9 cellular contexts compared by ENCODE assay signal in the genomic region with DNA sequence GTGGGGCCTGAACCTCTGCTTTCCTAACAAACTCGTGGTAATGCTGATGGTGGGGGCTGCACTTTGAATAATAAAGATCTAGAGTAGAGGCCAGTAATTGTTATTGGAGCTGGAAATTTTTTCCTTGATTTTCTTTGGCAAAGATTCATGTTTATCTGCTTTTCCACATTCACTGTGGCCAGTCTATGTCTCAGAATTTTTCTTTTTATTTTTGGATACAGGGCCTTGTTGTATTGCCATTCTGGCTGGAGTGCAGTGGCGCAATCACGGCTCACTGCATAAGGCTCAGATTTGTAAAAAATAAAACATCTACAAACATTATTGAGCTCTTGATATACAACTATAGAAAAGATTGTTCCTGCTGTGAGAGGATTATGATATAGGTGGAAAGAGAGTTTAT. TPM values are rescaled to one million over a fixed set of nuclear protein-coding genes. Genes with fewer than 3 reads are reported as not detected.
A peak's percentile ranks its signal among the peaks of the same experiment; 100 is the strongest.
DNase-seq lines count a peak whose midpoint lies in the region; ATAC-seq and TF ChIP-seq lines count a peak whose summit lies in the region.
"Had no signal": no experiment of that assay in that cellular context is flagged by ENCODE, and none has a peak within 500 bp of the region (broad histone marks: within the 10 kb centered on the region; RNA-seq: fewer than 3 reads in every experiment).

No MANE protein-coding gene starts in this region.

- TF ChIP-seq CTCF in GM12865 (IDR thresholded peaks at IDR 0.05; ENCODE audit: insufficient read depth, low read depth, low read length, missing control alignments) (no peak), fibroblast of mammary gland (conservative IDR thresholded peaks at IDR 0.05; ENCODE audit: control insufficient read depth, insufficient read depth, low read depth, low read length) (no peak)

- no peaks in the 10 kb centered on the region for H3K27me3 Mint-ChIP-seq in T-cell

- H3K27ac Mint-ChIP-seq in T-cell: no peak overlapping the region
- H3K27ac Mint-ChIP-seq: dendritic cell treated with granulocyte-macrophage colony-stimulating factor and Interleukin-4, amounts not matched to agents 40 ng/mL and 50 ng/mL, for 4 days had no signal

- no peak for DNase-seq in GM12865 (ENCODE audit: low read depth)
- no peak for DNase-seq in T-cell
- no peak for DNase-seq in fibroblast of mammary gland (ENCODE audit: low read depth)
- DNase-seq in sciatic nerve (ENCODE audit: low spot score): no peak
- no peak for DNase-seq in SKM-1 treated with dmso at 0.1 percent for 144 hours (lab: John Stamatoyannopoulos, UW; ENCODE audit: unreplicated experiment)
- DNase-seq: NCI-H1417 treated with DMSO at 0.1 percent for 48 hours had no signal

- peak overlapping the region; percentile 96 to 97 (median 96) for H3K4me3 Mint-ChIP-seq in T-cell

- peaks cover 56 to 60% (median 58%) of the 10 kb centered on the region in 3 donors for H3K4me1 Mint-ChIP-seq in T-cell

- H3K9me3 Mint-ChIP-seq in T-cell: no peaks in the 10 kb centered on the region
- H3K9me3 Mint-ChIP-seq: dendritic cell treated with granulocyte-macrophage colony-stimulating factor and Interleukin-4, amounts not matched to agents 40 ng/mL and 50 ng/mL, for 4 days had no signal

- POLR2A ChIA-PET in T-cell (lab: Charles Lee): no interaction called here

- H3K36me3 Mint-ChIP-seq in T-cell: peaks cover 25% of the 10 kb centered on the region

- H3K4me3 ChIP-seq in GM12865 (ENCODE audit: low read depth, low read length) (peak overlapping the region; percentile 99), fibroblast of mammary gland (ENCODE audit: control insufficient read depth, low read depth, low read length) (peak overlapping the region; percentile 95)

- intact Hi-C loops in sciatic nerve (cut with DNase I): no loop called here

- TF ChIP-seq POLR2A in GM18505 (IDR thresholded peaks at IDR 0.05; ENCODE audit: borderline replicate concordance, extremely low read depth, insufficient read depth, insufficient read length): no peak

- CTCF ChIA-PET in T-cell (lab: Charles Lee): interaction anchor here in 1 of 2 donors (1.1 kb wide), 1 partner anchor 12 kb away, joined by 4 read pairs; no protein-coding TSS in a partner anchor

- ATAC-seq in T-cell (replicated peaks in 1 of 4) (no peak), sciatic nerve (peak; percentile 50), GM18868 (IDR thresholded peaks at IDR 0.05; ENCODE audit: unreplicated experiment) (no peak), GM18505 (IDR thresholded peaks at IDR 0.05; ENCODE audit: unreplicated experiment) (no peak)

RNA-seq across cellular contexts. Expression of a gene that starts 1.6 kb away (rescaled TPM):
- 10 to 100 TPM in 4 of 5 donors, 1 to 10 TPM in 1; 6.3 to 20.8 (median 12.7) TPM for total RNA-seq in T-cell
- 35.7 TPM for total RNA-seq in sciatic nerve
